In genomic region chr3:112718967-112719366, GRCh38 we compare ENCODE assay signal across 21 cellular contexts.
DNase-seq lines count a peak whose midpoint lies in the region; ATAC-seq, FAIRE-seq and TF ChIP-seq lines count a peak whose summit lies in the region.
"Had no signal": no experiment of that assay in that cellular context is flagged by ENCODE, and none has a peak within 500 bp of the region (broad histone marks: within the 10 kb centered on the region; RNA-seq: fewer than 3 reads in every experiment).

No MANE protein-coding gene starts in this region.

- TF ChIP-seq CTCF in HepG2 (CRISPR knock-in tag; IDR thresholded peaks at IDR 0.05) (no peak), right lobe of liver (IDR thresholded peaks at IDR 0.05) (no peak), RWPE2 (IDR thresholded peaks at IDR 0.05; ENCODE audit: poor library complexity, severe bottlenecking) (no peak)

- H3K27ac Mint-ChIP-seq in activated T-helper 17 cell treated with anti-CD3 and anti-CD28 coated beads, Interleukin-2, amount 50 U/mL, for 72 hours, result no peak overlapping the region
- H3K27ac Mint-ChIP-seq: CD4-positive, CD25-positive, alpha-beta regulatory T cell had no signal

- CTCF ChIA-PET in HepG2 (lab: Yijun Ruan, JAX; ENCODE audit: low intra/inter-chr PET ratio, low total read pairs), result interaction anchor here (0.5 kb wide), 1 partner anchor 38 kb away, joined by 3 read pairs; no protein-coding TSS in a partner anchor

- H3K27ac ChIP-seq in HepG2 (ENCODE audit: extremely low read length, insufficient read depth, low read length) (no peak overlapping the region), right lobe of liver (no peak overlapping the region), RWPE2 (ENCODE audit: poor library complexity, severe bottlenecking) (peak overlapping the region; percentile 36), esophagus (ENCODE audit: low read depth in 2 of 2, low read length in 1 of 2) (peak overlapping the region; percentile 44 to 45)
- H3K27ac ChIP-seq: GM23248 had no signal

- no peaks in the 10 kb centered on the region for H3K79me2 ChIP-seq in HepG2 (ENCODE audit: insufficient read depth, low read length)

- in situ Hi-C loops in HepG2 (cut with HindIII; ENCODE audit: extremely low pct_ligation_motif_present, low pct_unique_long_range_greater_than_20kb), result no loop called here

- intact Hi-C loops in HepG2 (cut with micrococcal nuclease; ENCODE audit: unreplicated experiment), result no loop called here
- intact Hi-C loops in right lobe of liver (cut with DNase I), result no loop called here

- 0% methylated on average over 1 of the region's 1 CpG for WGBS in HepG2 (ENCODE audit: low lambda C conversion rate)
- WGBS in right lobe of liver (ENCODE audit: insufficient coverage, low coverage, low lambda C conversion rate, missing lambda C conversion rate), result 75% methylated on average over 1 of the region's 1 CpG
- WGBS in esophagus, 2 donors, result 53 to 69% methylated on average over 1 of the region's 1 CpG

- no peaks in the 10 kb centered on the region for H3K9me3 ChIP-seq in HepG2 (ENCODE audit: low read length)
- no peaks in the 10 kb centered on the region for H3K9me3 ChIP-seq in right lobe of liver
- no peaks in the 10 kb centered on the region for H3K9me3 ChIP-seq in RWPE2 (ENCODE audit: severe bottlenecking)
- no peaks in the 10 kb centered on the region for H3K9me3 ChIP-seq in esophagus (ENCODE audit: control insufficient read depth in 2 of 2, insufficient read depth in 1 of 2, low read depth in 1 of 2, low read length in 1 of 2)
- H3K9me3 ChIP-seq: BE2C had no signal

- H3K27me3 ChIP-seq in HepG2 (ENCODE audit: control insufficient read depth in 1 of 2, insufficient read depth in 2 of 2, low read length in 2 of 2) (no peaks in the 10 kb centered on the region), right lobe of liver (no peaks in the 10 kb centered on the region), RWPE2 (ENCODE audit: insufficient read depth, poor library complexity, severe bottlenecking) (no peaks in the 10 kb centered on the region), esophagus (ENCODE audit: control insufficient read depth in 1 of 2, insufficient read depth in 2 of 2, low read length in 2 of 2) (no peaks in the 10 kb centered on the region)
- H3K27me3 ChIP-seq: BE2C had no signal

- BruUV-seq in HepG2 (replicated peaks; lab: Mats Ljungman, UMichigan), result no TSS peak

- H3K9me3 Mint-ChIP-seq in activated T-helper 17 cell treated with anti-CD3 and anti-CD28 coated beads, Interleukin-2, amount 50 U/mL, for 72 hours, result no peaks in the 10 kb centered on the region
- H3K9me3 Mint-ChIP-seq: CD4-positive, CD25-positive, alpha-beta regulatory T cell; CD8-positive, alpha-beta memory T cell had no signal

- DNase-seq in HepG2 (ENCODE audit: low spot score), result no peak
- no peak for DNase-seq in right lobe of liver
- DNase-seq in RWPE2 (ENCODE audit: low spot score), result no peak
- no peak for DNase-seq in DMS53 treated with DMSO at 0.1 percent for 48 hours (lab: John Stamatoyannopoulos, UW; ENCODE audit: unreplicated experiment)
- DNase-seq: ACHN; BE2C; C1 segment of cervical spinal cord; CD4-positive, CD25-positive, alpha-beta regulatory T cell; CD8-positive, alpha-beta memory T cell; COR-L47; DMS 273 treated with DMSO at 0.1 percent for 48 hours; DMS53; GM23248; HCEC 1CT had no signal

- POLR2A ChIA-PET in HepG2 (lab: Yijun Ruan, JAX), result no interaction called here

- H4K20me1 ChIP-seq in HepG2 (ENCODE audit: insufficient read depth, low read length), result no peaks in the 10 kb centered on the region

- TF ChIP-seq POLR2A in HepG2 (IDR thresholded peaks at IDR 0.05; ENCODE audit: insufficient read depth in 1 of 2, low read depth in 2 of 2, low read length in 2 of 2) (no peak), right lobe of liver (IDR thresholded peaks at IDR 0.05) (no peak)

- TF ChIP-seq EP300 in HepG2 (IDR thresholded peaks at IDR 0.05; ENCODE audit: low read depth in 2 of 2, low read length in 2 of 2), result no peak
- TF ChIP-seq EP300 in HepG2 (CRISPR knock-in tag; IDR thresholded peaks at IDR 0.05; ENCODE audit: borderline replicate concordance), result no peak

- H3K4me3 ChIP-seq in HepG2 (replicated peaks in 1 of 3; ENCODE audit: insufficient read depth in 1 of 3, low read depth in 2 of 3, low read length in 3 of 3), result no peak overlapping the region
- no peak overlapping the region for H3K4me3 ChIP-seq in right lobe of liver
- H3K4me3 ChIP-seq in RWPE2 (ENCODE audit: severe bottlenecking), result no peak overlapping the region
- no peak overlapping the region for H3K4me3 ChIP-seq in esophagus (ENCODE audit: low read depth in 1 of 2, low read length in 2 of 2)
- H3K4me3 ChIP-seq: GM23248 had no signal

- no peaks in the 10 kb centered on the region for H3K36me3 ChIP-seq in HepG2 (replicated peaks in 1 of 2; ENCODE audit: control insufficient read depth in 1 of 2, insufficient read depth in 2 of 2, low read length in 2 of 2)
- H3K36me3 ChIP-seq in right lobe of liver, result no peaks in the 10 kb centered on the region
- H3K36me3 ChIP-seq in RWPE2 (ENCODE audit: low read depth), result no peaks in the 10 kb centered on the region
- no peaks in the 10 kb centered on the region for H3K36me3 ChIP-seq in esophagus (ENCODE audit: control insufficient read depth in 2 of 2, insufficient read depth in 2 of 2, low read length in 1 of 2)
- H3K36me3 ChIP-seq: BE2C had no signal

- no peak overlapping the region for H3K9ac ChIP-seq in HepG2 (ENCODE audit: insufficient read depth, low read depth, low read length)
- H3K9ac ChIP-seq: GM23248 had no signal

- H3K4me3 Mint-ChIP-seq in activated T-helper 17 cell treated with anti-CD3 and anti-CD28 coated beads, Interleukin-2, amount 50 U/mL, for 72 hours, result no peak overlapping the region
- H3K4me3 Mint-ChIP-seq: CD4-positive, CD25-positive, alpha-beta regulatory T cell; CD8-positive, alpha-beta memory T cell had no signal

- no peak overlapping the region for H2AFZ ChIP-seq in HepG2 (ENCODE audit: low read length)
- H2AFZ ChIP-seq: GM23248 had no signal

- H3K27me3 Mint-ChIP-seq in activated T-helper 17 cell treated with anti-CD3 and anti-CD28 coated beads, Interleukin-2, amount 50 U/mL, for 72 hours, result peaks cover 5% of the 10 kb centered on the region

- no peak for FAIRE-seq in HepG2 (lab: Jason Lieb, UNC)
- FAIRE-seq: G401.6, GM12891, GM19239, H54, HTR-8/SVneo had no signal

- no peaks in the 10 kb centered on the region for H3K4me1 Mint-ChIP-seq in activated T-helper 17 cell treated with anti-CD3 and anti-CD28 coated beads, Interleukin-2, amount 50 U/mL, for 72 hours
- H3K4me1 Mint-ChIP-seq: CD4-positive, CD25-positive, alpha-beta regulatory T cell; CD8-positive, alpha-beta memory T cell had no signal

- ATAC-seq in HepG2, result no peak
- ATAC-seq in right lobe of liver, result no peak
- no peak for ATAC-seq in RWPE2 (ENCODE audit: low read depth)
- no peak for ATAC-seq in activated T-helper 17 cell treated with anti-CD3 and anti-CD28 coated beads, Interleukin-2, amount 50 U/mL, for 72 hours (replicated peaks)

- no peak for TF ChIP-seq RAD21 in HepG2 (CRISPR knock-in tag; IDR thresholded peaks at IDR 0.05)

- H3K4me1 ChIP-seq in HepG2 (ENCODE audit: insufficient read depth, low read length), result no peaks in the 10 kb centered on the region
- H3K4me1 ChIP-seq in right lobe of liver, result no peaks in the 10 kb centered on the region
- peaks cover 5% of the 10 kb centered on the region for H3K4me1 ChIP-seq in RWPE2 (ENCODE audit: insufficient read depth, poor library complexity, severe bottlenecking)
- no peaks in the 10 kb centered on the region for H3K4me1 ChIP-seq in esophagus (ENCODE audit: control insufficient read depth in 2 of 2, insufficient read depth in 2 of 2, low read length in 1 of 2)
- H3K4me1 ChIP-seq: BE2C had no signal

- H3K4me2 ChIP-seq in HepG2 (ENCODE audit: low read depth, low read length), result no peak overlapping the region

- H3K36me3 Mint-ChIP-seq in activated T-helper 17 cell treated with anti-CD3 and anti-CD28 coated beads, Interleukin-2, amount 50 U/mL, for 72 hours (ENCODE audit: low read depth), result no peaks in the 10 kb centered on the region
- H3K36me3 Mint-ChIP-seq: CD4-positive, CD25-positive, alpha-beta regulatory T cell; CD8-positive, alpha-beta memory T cell had no signal

TF ChIP-seq in HepG2, 621 proteins besides CTCF, POLR2A, EP300 and RAD21:
- TF ChIP-seq ZNF180 (CRISPR knock-in tag; IDR thresholded peaks at IDR 0.05; ENCODE audit: borderline replicate concordance, low read depth) (no peak), RARG (CRISPR knock-in tag; IDR thresholded peaks at IDR 0.05; ENCODE audit: low read depth) (no peak), ZNF883 (CRISPR knock-in tag; IDR thresholded peaks at IDR 0.05; ENCODE audit: not compliant biosample characterization) (no peak), ZSCAN20 (CRISPR knock-in tag; IDR thresholded peaks at IDR 0.05; ENCODE audit: borderline replicate concordance) (no peak), HMG20B (CRISPR knock-in tag; conservative IDR thresholded peaks at IDR 0.05) (no peak), MAFK (conservative IDR thresholded peaks at IDR 0.05 in 1 of 2, IDR thresholded peaks at IDR 0.05 in 1 of 2; ENCODE audit: low read length in 2 of 2) (peak; percentile 81 to 89), MAFF (IDR thresholded peaks at IDR 0.05; ENCODE audit: low read depth, low read length) (peak; percentile 75)

Comparison
In these comparisons a context has a peak if more than half of its experiments do, and no peak if none do; other contexts are left out.
1. H3K27ac ChIP-seq: peak in RWPE2 (single experiment) and esophagus (2 of 2); none in HepG2 (single experiment) and right lobe of liver (0 of 3).